ENCODE assay signal across 15 cellular contexts in the genomic region with DNA sequence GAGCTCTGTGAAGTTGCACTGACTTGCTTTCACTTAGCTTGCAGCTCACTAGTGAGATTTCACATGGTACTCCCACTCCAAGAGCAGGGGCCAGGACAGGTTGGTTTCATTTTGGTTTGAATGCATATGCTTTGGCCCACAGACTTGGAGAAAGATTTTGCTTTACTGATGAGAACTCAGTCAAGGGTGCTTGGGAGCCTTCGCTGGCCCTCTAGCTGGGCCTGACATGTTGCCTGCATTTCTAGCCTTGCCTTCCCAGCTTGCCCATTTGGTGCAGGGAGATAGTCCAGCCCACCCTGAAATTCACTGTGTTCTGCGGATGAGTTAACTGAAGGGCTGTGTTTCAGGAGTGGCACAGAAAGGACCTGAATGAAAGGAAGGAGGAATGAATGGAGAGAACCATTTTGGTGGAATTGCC. TPM values are rescaled to one million over a fixed set of nuclear protein-coding genes. Genes with fewer than 3 reads are reported as not detected.
DNase-seq lines count a peak whose midpoint lies in the region; ATAC-seq and TF ChIP-seq lines count a peak whose summit lies in the region.
"Had no signal": no experiment of that assay in that cellular context is flagged by ENCODE, and none has a peak within 500 bp of the region (broad histone marks: within the 10 kb centered on the region; RNA-seq: fewer than 3 reads in every experiment).

No MANE protein-coding gene starts in this region.

- H3K4me1 ChIP-seq in CD8-positive, alpha-beta T cell (ENCODE audit: insufficient read depth, low read length): peaks cover 7% of the 10 kb centered on the region
- H3K4me1 ChIP-seq in BE2C: no peaks in the 10 kb centered on the region

- H3K4me3 Mint-ChIP-seq in CD8-positive, alpha-beta T cell: peak overlapping the region; percentile 51
- peak overlapping the region in 8 of 10 donors; percentile 38 to 95 (median 70) for H3K4me3 Mint-ChIP-seq in naive thymus-derived CD8-positive, alpha-beta T cell
- H3K4me3 Mint-ChIP-seq: activated CD8-positive, alpha-beta memory T cell treated with anti-CD3 and anti-CD28 coated beads, Interleukin-2, amount 10 ng/mL, durations not matched to agents 7 days and 5 days had no signal

- no peak for DNase-seq in CD8-positive, alpha-beta T cell
- DNase-seq in HUDEP-2 (lab: John Stamatoyannopoulos, UW; ENCODE audit: unreplicated experiment in 76 of 76): peak in 72 of 76 experiments; percentile 18 to 85 (median 54)
- DNase-seq in caudate nucleus (lab: John Stamatoyannopoulos, UW): peak in 41 of 61 donors; percentile 10 to 72 (median 45)
- DNase-seq in naive thymus-derived CD8-positive, alpha-beta T cell: no peak
- DNase-seq in brain microvascular endothelial cell: no peak
- no peak for DNase-seq in BE2C
- DNase-seq: activated CD8-positive, alpha-beta memory T cell treated with anti-CD3 and anti-CD28 coated beads, Interleukin-2, amount 10 ng/mL, durations not matched to agents 7 days and 5 days; activated naive CD4-positive, alpha-beta T cell treated with anti-CD3 and anti-CD28 coated beads, Interleukin-2, amount 10 ng/mL, durations not matched to agents 7 days and 5 days; CD4-positive, CD25-positive, alpha-beta regulatory T cell; NCI-H1048; retina had no signal

- POLR2A ChIA-PET in CD8-positive, alpha-beta T cell (lab: Charles Lee): no interaction called here
- POLR2A ChIA-PET in naive thymus-derived CD8-positive, alpha-beta T cell (lab: Charles Lee): interaction anchor here (0.6 kb wide), 1 partner anchor 44 kb away, joined by 3 read pairs; no protein-coding TSS in a partner anchor

- no peak overlapping the region for H3K4me3 ChIP-seq in CD8-positive, alpha-beta T cell (ENCODE audit: low read depth, low read length)
- H3K4me3 ChIP-seq in brain microvascular endothelial cell (ENCODE audit: low read depth, low read length) (no peak overlapping the region), BE2C (ENCODE audit: low read depth, low read length) (no peak overlapping the region)
- H3K4me3 ChIP-seq: SJSA1 had no signal

- H3K4me1 Mint-ChIP-seq in CD8-positive, alpha-beta T cell (ENCODE audit: low read depth): peaks cover 18% of the 10 kb centered on the region
- H3K4me1 Mint-ChIP-seq in naive thymus-derived CD8-positive, alpha-beta T cell: peaks cover 8 to 40% (median 28%) of the 10 kb centered on the region in 4 donors

- no peak overlapping the region for H3K27ac ChIP-seq in CD8-positive, alpha-beta T cell (ENCODE audit: low read depth, low read length)
- H3K27ac ChIP-seq in caudate nucleus (ENCODE audit: low read depth, low read length) (peak overlapping the region; percentile 95), brain microvascular endothelial cell (no peak overlapping the region)
- H3K27ac ChIP-seq: SJSA1 had no signal

- H3K27me3 Mint-ChIP-seq in CD8-positive, alpha-beta T cell (ENCODE audit: low read depth): peaks cover 17% of the 10 kb centered on the region
- peaks cover 0 to 26% (median 0%) of the 10 kb centered on the region in 5 donors for H3K27me3 Mint-ChIP-seq in naive thymus-derived CD8-positive, alpha-beta T cell

- no peak for TF ChIP-seq CTCF in CD8-positive, alpha-beta T cell (IDR thresholded peaks at IDR 0.05)
- TF ChIP-seq CTCF in brain microvascular endothelial cell (IDR thresholded peaks at IDR 0.05; ENCODE audit: low read depth, low read length, missing control alignments) (no peak), BE2C (IDR thresholded peaks at IDR 0.05; ENCODE audit: low read depth, low read length) (no peak)

- CTCF ChIA-PET in CD8-positive, alpha-beta T cell (lab: Charles Lee): no interaction called here

- H3K27ac Mint-ChIP-seq in CD8-positive, alpha-beta T cell: peak overlapping the region; percentile 52
- peak overlapping the region in 5 of 10 donors; percentile 40 to 81 (median 48) for H3K27ac Mint-ChIP-seq in naive thymus-derived CD8-positive, alpha-beta T cell
- H3K27ac Mint-ChIP-seq: activated CD8-positive, alpha-beta memory T cell treated with anti-CD3 and anti-CD28 coated beads, Interleukin-2, amount 10 ng/mL, durations not matched to agents 7 days and 5 days; activated naive CD4-positive, alpha-beta T cell treated with anti-CD3 and anti-CD28 coated beads, Interleukin-2, amount 10 ng/mL, durations not matched to agents 7 days and 5 days; CD4-positive, CD25-positive, alpha-beta regulatory T cell had no signal

- ATAC-seq in CD8-positive, alpha-beta T cell: no peak
- no peak for ATAC-seq in naive thymus-derived CD8-positive, alpha-beta T cell
- ATAC-seq in HG03460 (IDR thresholded peaks at IDR 0.05; ENCODE audit: unreplicated experiment): no peak
- ATAC-seq in GM18868 (IDR thresholded peaks at IDR 0.05; ENCODE audit: unreplicated experiment): no peak
- ATAC-seq: activated CD8-positive, alpha-beta memory T cell treated with anti-CD3 and anti-CD28 coated beads, Interleukin-2, amount 10 ng/mL, durations not matched to agents 7 days and 5 days had no signal

- H3K9me3 ChIP-seq in CD8-positive, alpha-beta T cell (ENCODE audit: low read length): no peaks in the 10 kb centered on the region
- H3K9me3 ChIP-seq in BE2C: no peaks in the 10 kb centered on the region
- H3K9me3 ChIP-seq: SJSA1, thyroid gland had no signal

- H3K36me3 ChIP-seq in CD8-positive, alpha-beta T cell (ENCODE audit: insufficient read depth, low read length): no peaks in the 10 kb centered on the region
- H3K36me3 ChIP-seq in brain microvascular endothelial cell (replicated peaks): no peaks in the 10 kb centered on the region
- H3K36me3 ChIP-seq in BE2C: no peaks in the 10 kb centered on the region
- H3K36me3 ChIP-seq: SJSA1, thyroid gland had no signal

- H3K9me3 Mint-ChIP-seq in CD8-positive, alpha-beta T cell: no peaks in the 10 kb centered on the region
- peaks cover 0 to 2% (median 0%) of the 10 kb centered on the region in 9 donors for H3K9me3 Mint-ChIP-seq in naive thymus-derived CD8-positive, alpha-beta T cell

- in situ Hi-C loops in brain microvascular endothelial cell (cut with HindIII; ENCODE audit: low pct_ligation_motif_present, low sequenced_read_pairs): no loop called here

- no peaks in the 10 kb centered on the region for H3K36me3 Mint-ChIP-seq in CD8-positive, alpha-beta T cell
- no peaks in the 10 kb centered on the region for H3K36me3 Mint-ChIP-seq in naive thymus-derived CD8-positive, alpha-beta T cell
- H3K36me3 Mint-ChIP-seq: CD4-positive, CD25-positive, alpha-beta regulatory T cell had no signal

- H3K27me3 ChIP-seq in CD8-positive, alpha-beta T cell (ENCODE audit: insufficient read depth, low read length): no peaks in the 10 kb centered on the region
- no peaks in the 10 kb centered on the region for H3K27me3 ChIP-seq in brain microvascular endothelial cell (replicated peaks)
- H3K27me3 ChIP-seq in BE2C: no peaks in the 10 kb centered on the region
- H3K27me3 ChIP-seq: thyroid gland had no signal

- intact Hi-C loops in CD8-positive, alpha-beta T cell (cut with DNase I, micrococcal nuclease): loop anchor here in 1 of 2 experiments (5.0 kb wide), 1 partner anchor 69 kb away; no protein-coding TSS in a partner anchor

RNA-seq across cellular contexts. Expression of a gene that starts 1.9 kb away (rescaled TPM):
- total RNA-seq in CD8-positive, alpha-beta T cell: 100 to 1,000 TPM; 127 to 128 TPM
- total RNA-seq in naive thymus-derived CD8-positive, alpha-beta T cell: 10 to 100 TPM; 22.2 to 23.5 TPM
- polyA plus RNA-seq in naive thymus-derived CD8-positive, alpha-beta T cell: 1 to 10 TPM; 3.7 to 9.0 (median 6.0) TPM
- 84.5 TPM for polyA plus RNA-seq in BE2C (2012; ENCODE audit: insufficient read depth, insufficient read length, low read depth)

Comparison
In these comparisons a context has a peak if more than half of its experiments do, and no peak if none do; other contexts are left out.
1. DNase-seq: peak in HUDEP-2 (72 of 76) and caudate nucleus (41 of 61); none in CD8-positive, alpha-beta T cell (0 of 7), naive thymus-derived CD8-positive, alpha-beta T cell (0 of 10), brain microvascular endothelial cell (single experiment) and BE2C (single experiment).
2. RNA of a gene that starts 1.9 kb away (total RNA-seq): 127 to 128 TPM in CD8-positive, alpha-beta T cell; 22.2 to 23.5 TPM in naive thymus-derived CD8-positive, alpha-beta T cell; every median in the first group is over 4 times any median in the second.